ENCODE assay signal across 2 cellular contexts in genomic region chr6:144854654-144855053, GRCh38.
TF ChIP-seq lines count a peak whose summit lies in the region.

No MANE protein-coding gene starts in this region.

TF ChIP-seq in HepG2, 621 proteins besides CTCF, POLR2A, EP300 and RAD21 (continues in another document):
- TF ChIP-seq ZNF124 (CRISPR knock-in tag; IDR thresholded peaks at IDR 0.05) = no peak
- peak; percentile 96 for TF ChIP-seq RBM22 (optimal IDR thresholded peaks at IDR 0.05; ENCODE audit: low read length)
- no peak for TF ChIP-seq MAFF (IDR thresholded peaks at IDR 0.05; ENCODE audit: low read depth, low read length)
- TF ChIP-seq CHCHD3 (CRISPR knock-in tag; IDR thresholded peaks at IDR 0.05) = no peak
- TF ChIP-seq POLR2AphosphoS2 (IDR thresholded peaks at IDR 0.05; ENCODE audit: low read depth, low read length) = peak; percentile 30; the same call in 1 of the 2 replicates
- TF ChIP-seq RXRA (CRISPR knock-in tag; IDR thresholded peaks at IDR 0.05) = no peak
- no peak for TF ChIP-seq RBAK (CRISPR knock-in tag; IDR thresholded peaks at IDR 0.05)
- no peak for TF ChIP-seq ZNF446 (CRISPR knock-in tag; IDR thresholded peaks at IDR 0.05)
- no peak for TF ChIP-seq ETV6 (CRISPR knock-in tag; conservative IDR thresholded peaks at IDR 0.05)
- no peak for TF ChIP-seq PLSCR1 (CRISPR knock-in tag; IDR thresholded peaks at IDR 0.05; ENCODE audit: borderline replicate concordance)
- no peak for TF ChIP-seq ZNF614 (CRISPR knock-in tag; IDR thresholded peaks at IDR 0.05; ENCODE audit: borderline replicate concordance)
- TF ChIP-seq PLRG1 (conservative IDR thresholded peaks at IDR 0.05) = no peak
- TF ChIP-seq ZBTB25 (CRISPR knock-in tag; IDR thresholded peaks at IDR 0.05) = no peak
- no peak for TF ChIP-seq HOXA7 (CRISPR knock-in tag; IDR thresholded peaks at IDR 0.05)
- TF ChIP-seq BORCS8-MEF2B (CRISPR knock-in tag; IDR thresholded peaks at IDR 0.05) = no peak
- no peak for TF ChIP-seq GRHL1 (CRISPR knock-in tag; conservative IDR thresholded peaks at IDR 0.05)
- no peak for TF ChIP-seq MIER3 (CRISPR knock-in tag; IDR thresholded peaks at IDR 0.05; ENCODE audit: borderline replicate concordance)
- TF ChIP-seq ZNF318 (CRISPR knock-in tag; IDR thresholded peaks at IDR 0.05) = no peak
- no peak for TF ChIP-seq ZNF121 (CRISPR knock-in tag; IDR thresholded peaks at IDR 0.05)

TF ChIP-seq in H1, 55 proteins besides CTCF, POLR2A, EP300 and RAD21:
- TF ChIP-seq POLR2AphosphoS5 (IDR thresholded peaks at IDR 0.05; ENCODE audit: low read depth, low read length) (peak; percentile 14; the same call in 1 of the 2 replicates), ATF3 (IDR thresholded peaks at IDR 0.05; ENCODE audit: insufficient read depth, low read depth, low read length) (no peak), NRF1 (IDR thresholded peaks at IDR 0.05; ENCODE audit: low read depth, low read length) (no peak), TBP (IDR thresholded peaks at IDR 0.05; ENCODE audit: low read depth, low read length) (no peak), GABPA (IDR thresholded peaks at IDR 0.05; ENCODE audit: borderline replicate concordance, insufficient read depth, low read length) (no peak), MAFK (IDR thresholded peaks at IDR 0.05; ENCODE audit: low read depth, low read length) (no peak), SIN3A (conservative IDR thresholded peaks at IDR 0.05 in 1 of 2, IDR thresholded peaks at IDR 0.05 in 1 of 2; ENCODE audit: low read depth in 1 of 2, low read length in 2 of 2) (no peak)
TF ChIP-seq in H1: peak in this region for 1.
